Comparison of ENCODE assay signal across 13 cellular contexts in the genomic region with DNA sequence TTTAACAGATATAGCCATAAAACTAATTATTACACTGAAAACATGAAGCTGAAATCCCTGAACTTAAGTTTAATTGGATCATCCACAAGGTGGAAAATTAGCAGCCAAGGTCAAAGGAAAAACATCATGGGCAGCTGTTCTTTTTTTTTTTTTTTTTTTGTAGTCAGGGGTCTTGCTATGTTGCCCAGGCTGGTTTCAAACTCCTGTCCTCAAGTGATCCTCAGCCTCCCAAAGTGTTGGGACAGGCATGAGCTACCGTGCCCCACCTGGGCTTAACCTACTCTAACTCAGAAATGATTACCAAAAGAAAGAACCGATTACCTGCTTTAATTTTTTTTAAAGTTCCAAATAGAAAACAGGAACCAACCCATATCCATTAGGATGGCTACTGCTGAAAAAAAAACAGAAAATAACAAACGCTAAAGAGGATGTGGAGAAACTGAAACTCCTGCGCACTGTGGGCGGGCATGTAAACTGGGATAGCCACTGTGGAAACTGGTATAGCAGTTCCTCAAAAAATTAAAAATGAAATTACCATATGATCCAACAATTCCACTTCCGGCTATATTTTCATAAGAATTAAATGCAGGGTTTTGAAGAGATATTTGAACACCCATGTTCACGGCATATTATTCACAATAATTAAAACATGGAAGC. TPM values are rescaled to one million over a fixed set of nuclear protein-coding genes. Genes with fewer than 3 reads are reported as not detected.
DNase-seq lines count a peak whose midpoint lies in the region; ATAC-seq, FAIRE-seq and TF ChIP-seq lines count a peak whose summit lies in the region.
"Had no signal": no experiment of that assay in that cellular context is flagged by ENCODE, and none has a peak within 500 bp of the region (broad histone marks: within the 10 kb centered on the region; RNA-seq: fewer than 3 reads in every experiment).

No MANE protein-coding gene starts in this region.

- 81 to 86% methylated on average over 7 of the region's 7 CpGs for WGBS in pancreas, 2 donors
- 94 to 96% methylated on average over 7 of the region's 7 CpGs for WGBS in aorta, 2 donors

- no peaks in the 10 kb centered on the region for H3K27me3 ChIP-seq in CD8-positive, alpha-beta T cell (ENCODE audit: insufficient read depth, low read length)
- H3K27me3 ChIP-seq in colonic mucosa (no peaks in the 10 kb centered on the region), pancreas (no peaks in the 10 kb centered on the region), aorta (ENCODE audit: control insufficient read depth in 1 of 2, insufficient read depth in 2 of 2, low read length in 1 of 2) (no peaks in the 10 kb centered on the region)
- H3K27me3 ChIP-seq: foreskin keratinocyte, Peyer's patch had no signal

- FAIRE-seq in pancreas (lab: Jason Lieb, UNC): no peak
- FAIRE-seq: kidney had no signal

- no peaks in the 10 kb centered on the region for H3K9me3 ChIP-seq in CD8-positive, alpha-beta T cell (ENCODE audit: low read length)
- H3K9me3 ChIP-seq in colonic mucosa (no peaks in the 10 kb centered on the region), pancreas (no peaks in the 10 kb centered on the region), aorta (ENCODE audit: control insufficient read depth, low read length) (no peaks in the 10 kb centered on the region)
- H3K9me3 ChIP-seq: Peyer's patch had no signal

- H3K27ac ChIP-seq in CD8-positive, alpha-beta T cell (ENCODE audit: low read depth, low read length): no peak overlapping the region
- H3K27ac ChIP-seq in colonic mucosa (peak overlapping the region; percentile 19), pancreas (peak overlapping the region in 3 of 4 donors; percentile 13 to 80 (median 69)), aorta (ENCODE audit: low read depth in 1 of 2, low read length in 2 of 2) (no peak overlapping the region)
- H3K27ac ChIP-seq: coronary artery, foreskin keratinocyte had no signal

- no peaks in the 10 kb centered on the region for H3K9me3 Mint-ChIP-seq in CD8-positive, alpha-beta T cell

- POLR2A ChIA-PET in CD8-positive, alpha-beta T cell (lab: Charles Lee): interaction anchor here (0.5 to 1.9 kb wide), 3 partner anchors 8 to 385 kb away, joined by 3 to 10 read pairs (median 4); partner anchors contain the start of genes CENPN and CMC2

- no peak overlapping the region for H3K9ac ChIP-seq in colonic mucosa (ENCODE audit: low read depth in 2 of 2, low read length in 2 of 2)

- peaks cover 9% of the 10 kb centered on the region for H3K4me1 ChIP-seq in CD8-positive, alpha-beta T cell (ENCODE audit: insufficient read depth, low read length)
- H3K4me1 ChIP-seq in colonic mucosa (no peaks in the 10 kb centered on the region), pancreas (peaks cover 0 to 29% (median 16%) of the 10 kb centered on the region in 3 donors), aorta (ENCODE audit: control insufficient read depth in 1 of 2, insufficient read depth in 2 of 2, low read length in 2 of 2) (peaks cover 0 to 2% of the 10 kb centered on the region in 2 donors)

- H3K36me3 ChIP-seq in CD8-positive, alpha-beta T cell (ENCODE audit: insufficient read depth, low read length): no peaks in the 10 kb centered on the region
- H3K36me3 ChIP-seq in colonic mucosa (no peaks in the 10 kb centered on the region), pancreas (no peaks in the 10 kb centered on the region), aorta (ENCODE audit: control insufficient read depth in 1 of 2, insufficient read depth in 2 of 2, low read length in 1 of 2) (no peaks in the 10 kb centered on the region)
- H3K36me3 ChIP-seq: Peyer's patch had no signal

- CTCF ChIA-PET in CD8-positive, alpha-beta T cell (lab: Charles Lee): interaction anchor here (1.2 kb wide), 1 partner anchor 37 kb away, joined by 3 read pairs; no protein-coding TSS in a partner anchor

- H3K36me3 Mint-ChIP-seq in CD8-positive, alpha-beta T cell: peaks cover 21% of the 10 kb centered on the region

- peak overlapping the region; percentile 54 for H3K4me3 ChIP-seq in CD8-positive, alpha-beta T cell (ENCODE audit: low read depth, low read length)
- H3K4me3 ChIP-seq in colonic mucosa (peak overlapping the region; percentile 2), pancreas (peak overlapping the region in 2 of 4 donors; percentile 24 to 32), aorta (ENCODE audit: low read length in 2 of 2) (no peak overlapping the region)

- peak overlapping the region; percentile 86 for H3K4me3 Mint-ChIP-seq in CD8-positive, alpha-beta T cell

- ATAC-seq in CD8-positive, alpha-beta T cell: no peak
- ATAC-seq in pancreas: peak in 1 of 4 donors; percentile 10
- ATAC-seq in GM18909 (IDR thresholded peaks at IDR 0.05; ENCODE audit: poor library complexity, unreplicated experiment): no peak
- no peak for ATAC-seq in aorta (ENCODE audit: low FRiP score)
- ATAC-seq in left colon: no peak
- ATAC-seq: foreskin keratinocyte had no signal

- DNase-seq in CD8-positive, alpha-beta T cell: no peak
- DNase-seq in MV-4-11 (lab: John Stamatoyannopoulos, UW): peak; percentile 92
- DNase-seq in colonic mucosa: no peak
- no peak for DNase-seq in pancreas
- DNase-seq in aorta: no peak
- DNase-seq in left colon: no peak
- DNase-seq: activated effector memory CD4-positive, alpha-beta T cell treated with anti-CD3 and anti-CD28 coated beads, Interleukin-2, amount 50 U/mL, for 16 hours; DMS153; foreskin keratinocyte; kidney; Peyer's patch had no signal

- H3K27me3 Mint-ChIP-seq in CD8-positive, alpha-beta T cell (ENCODE audit: low read depth): no peaks in the 10 kb centered on the region

- H3K4me1 Mint-ChIP-seq in CD8-positive, alpha-beta T cell (ENCODE audit: low read depth): peaks cover 69% of the 10 kb centered on the region

- intact Hi-C loops in CD8-positive, alpha-beta T cell (cut with DNase I, micrococcal nuclease): loop anchor here in 1 of 2 experiments (5.0 to 10.0 kb wide), 2 partner anchors 193 to 444 kb away; partner anchors contain the start of genes CDYL2 and CMIP
- intact Hi-C loops in colonic mucosa (cut with DNase I) (no loop called here), pancreas (cut with DNase I) (no loop called here), aorta (cut with DNase I) (no loop called here), left colon (cut with DNase I, micrococcal nuclease) (no loop called here)

- no peak for TF ChIP-seq CTCF in CD8-positive, alpha-beta T cell (IDR thresholded peaks at IDR 0.05)
- TF ChIP-seq CTCF in colonic mucosa (IDR thresholded peaks at IDR 0.05) (no peak), pancreas (IDR thresholded peaks at IDR 0.05) (no peak)

- no peak overlapping the region for H3K27ac Mint-ChIP-seq in CD8-positive, alpha-beta T cell

RNA-seq across cellular contexts. Expression of gene CMC2, which starts 8.6 kb away (rescaled TPM):
- 10 to 100 TPM; 84.0 to 86.3 TPM for total RNA-seq in CD8-positive, alpha-beta T cell
- total RNA-seq in colonic mucosa (10 to 100 TPM; 59.4 to 81.6 TPM), pancreas (10 to 100 TPM; 13.3 to 24.4 (median 21.7) TPM), aorta (10 to 100 TPM; 33.0 to 33.2 TPM), left colon (10 to 100 TPM; 50.6 to 53.6 TPM)
- polyA plus RNA-seq in pancreas (10 to 100 TPM; 32.2 to 58.1 TPM), aorta (100 to 1,000 TPM in 1 of 2 donors, 10 to 100 TPM in 1; 31.3 to 108 TPM)

RNA-seq across cellular contexts. Expression of gene CENPN, which starts 8.9 kb away (rescaled TPM):
- 10 to 100 TPM; 16.0 to 16.9 TPM for total RNA-seq in CD8-positive, alpha-beta T cell
- total RNA-seq in colonic mucosa (10 to 100 TPM in 1 of 2 donors, 1 to 10 TPM in 1; 9.3 to 28.7 TPM), pancreas (1 to 10 TPM; 2.0 to 4.1 (median 3.5) TPM), aorta (1 to 10 TPM; 4.4 to 5.3 TPM), left colon (1 to 10 TPM; 7.7 to 9.7 TPM)
- polyA plus RNA-seq in pancreas (1 to 10 TPM; 1.4 to 1.5 TPM), aorta (1 to 10 TPM; 5.5 to 7.0 TPM)

RNA-seq across cellular contexts. Expression of gene ATMIN, which starts 37.5 kb away (rescaled TPM):
- 10 to 100 TPM; 32.2 to 35.1 TPM for total RNA-seq in CD8-positive, alpha-beta T cell
- total RNA-seq in colonic mucosa (10 to 100 TPM; 23.9 to 26.3 TPM), pancreas (10 to 100 TPM; 10.4 to 18.8 (median 14.8) TPM), aorta (10 to 100 TPM; 26.1 to 29.1 TPM), left colon (10 to 100 TPM; 25.5 to 34.4 TPM)
- polyA plus RNA-seq in pancreas (10 to 100 TPM in 1 of 2 donors, 1 to 10 TPM in 1; 6.3 to 10.7 TPM), aorta (10 to 100 TPM in 1 of 2 donors, 1 to 10 TPM in 1; 9.4 to 10.4 TPM)

Comparison
In these comparisons a context has a peak if more than half of its experiments do, and no peak if none do; other contexts are left out.
1. H3K27ac ChIP-seq: peak in colonic mucosa (single experiment) and pancreas (3 of 4); none in CD8-positive, alpha-beta T cell (single experiment) and aorta (0 of 2).
2. H3K4me3 ChIP-seq: peak in CD8-positive, alpha-beta T cell (single experiment) and colonic mucosa (single experiment); none in aorta (0 of 2).